1 cellular context compared by ENCODE assay signal in the genomic region with DNA sequence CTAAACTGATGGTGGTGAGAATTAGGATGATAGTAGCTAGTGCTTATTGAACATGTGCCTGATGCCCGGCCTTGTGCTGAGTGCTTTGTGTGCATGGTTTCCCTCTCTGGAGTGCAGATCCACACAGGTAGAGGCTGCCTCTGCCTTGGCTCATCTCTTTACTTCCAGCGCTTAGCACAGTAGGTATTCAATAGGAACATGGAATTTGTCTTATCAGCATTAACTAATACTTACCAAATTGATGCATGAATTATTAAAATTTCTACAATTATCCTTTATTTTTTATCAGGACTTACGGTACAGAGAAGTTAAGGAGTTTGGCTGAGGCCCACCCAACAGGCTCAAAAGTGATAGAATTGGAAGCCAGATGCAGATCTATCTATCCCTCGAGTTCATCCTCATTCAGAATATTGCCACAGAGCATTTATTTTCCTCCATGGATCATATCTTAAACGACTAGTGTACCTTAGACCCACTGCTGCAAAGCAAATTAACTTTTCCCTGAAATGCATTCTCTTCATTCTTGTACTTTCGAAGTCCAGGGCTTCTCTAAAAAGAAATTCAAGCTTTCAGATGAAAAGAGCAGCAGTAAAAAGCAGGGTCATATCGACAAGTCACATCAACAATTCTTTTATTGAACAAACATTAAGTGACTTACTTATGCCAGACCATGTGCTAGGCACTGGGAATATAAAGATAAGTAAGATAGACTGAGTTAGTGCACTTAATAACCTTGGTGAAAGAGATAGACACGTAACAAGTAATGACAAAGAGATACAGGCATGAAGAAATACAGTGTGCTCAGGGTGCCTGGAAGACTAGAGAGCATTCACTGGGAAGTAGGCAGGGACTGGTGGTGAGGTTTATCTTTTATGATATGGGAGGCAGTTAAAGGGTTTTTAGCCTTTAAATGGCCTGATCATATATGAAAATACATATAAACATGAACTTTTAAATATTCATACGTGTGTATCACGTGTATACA.
TF ChIP-seq lines count a peak whose summit lies in the region.

No MANE protein-coding gene starts in this region.

TF ChIP-seq in endothelial cell of umbilical vein, 7 proteins besides CTCF, POLR2A, EP300 and RAD21:
- TF ChIP-seq, protein P1, sequence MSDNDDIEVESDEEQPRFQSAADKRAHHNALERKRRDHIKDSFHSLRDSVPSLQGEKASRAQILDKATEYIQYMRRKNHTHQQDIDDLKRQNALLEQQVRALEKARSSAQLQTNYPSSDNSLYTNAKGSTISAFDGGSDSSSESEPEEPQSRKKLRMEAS (IDR thresholded peaks at IDR 0.05; ENCODE audit: insufficient read depth, insufficient read length): no peak
- TF ChIP-seq FOS (IDR thresholded peaks at IDR 0.05; ENCODE audit: borderline replicate concordance, insufficient read depth, low read length): no peak
- no peak for TF ChIP-seq JUN (IDR thresholded peaks at IDR 0.05; ENCODE audit: borderline replicate concordance, insufficient read depth, insufficient read length, low read depth)
